ENCODE assay signal across 7 cellular contexts in the genomic region with DNA sequence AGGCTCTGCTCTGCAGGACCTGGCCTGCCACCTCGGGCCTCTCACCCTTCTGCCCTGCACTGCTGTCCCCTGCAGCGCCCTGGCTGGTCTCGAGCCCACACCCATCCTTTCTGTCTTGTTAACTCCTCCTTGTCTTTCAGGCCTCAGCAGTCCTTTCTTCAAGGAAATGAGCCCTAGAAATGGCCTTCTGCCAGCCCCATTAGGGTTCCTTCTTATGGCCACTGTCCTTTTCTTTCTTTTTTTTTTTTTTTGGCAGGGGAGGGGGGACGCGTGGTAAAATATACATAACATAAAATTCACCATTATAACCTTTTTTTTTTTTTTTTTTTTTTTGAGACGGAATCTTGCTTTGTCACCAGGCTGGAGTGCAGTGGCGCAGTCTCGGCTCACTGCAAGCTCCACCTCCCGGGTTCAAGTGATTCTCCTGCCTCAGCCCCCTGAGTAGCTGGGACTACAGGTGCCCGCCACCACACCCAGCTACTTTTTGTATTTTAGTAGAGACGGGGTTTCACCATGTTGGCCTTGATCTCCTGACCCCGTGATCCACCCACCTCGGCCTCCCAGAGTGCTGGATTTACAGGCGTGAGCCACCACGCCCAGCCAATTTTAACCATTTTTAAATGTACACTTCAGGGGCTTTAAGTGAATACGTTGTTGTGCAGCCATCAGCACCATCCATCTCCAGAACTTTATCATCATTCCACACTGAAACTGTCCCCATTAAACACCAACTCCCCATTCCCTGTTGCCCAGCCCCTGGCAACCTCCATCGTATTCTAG. TPM values are rescaled to one million over a fixed set of nuclear protein-coding genes. Genes with fewer than 3 reads are reported as not detected.
DNase-seq lines count a peak whose midpoint lies in the region; ATAC-seq and TF ChIP-seq lines count a peak whose summit lies in the region.
"Not testable (repeated sequence)": the region's sequence is repeated elsewhere in the genome, so short reads cannot be mapped to it uniquely, and the experiment has no call there.
"Had no signal": no experiment of that assay in that cellular context is flagged by ENCODE, and none has a peak within 500 bp of the region (broad histone marks: within the 10 kb centered on the region; RNA-seq: fewer than 3 reads in every experiment).

No MANE protein-coding gene starts in this region.

- H3K4me3 Mint-ChIP-seq in CD8-positive, alpha-beta memory T cell: peak overlapping the region in 4 of 7 donors; percentile 8 to 61 (median 46)
- H3K4me3 Mint-ChIP-seq in T-helper 1 cell treated with Interleukin-12 subunit alpha and Interleukin-12 subunit beta and Interleukin-4 antibody, amounts not matched to agents 30 μg/mL and 1 μg/mL, for 36 hours: peak overlapping the region; percentile 14
- not testable (repeated sequence) for H3K4me3 Mint-ChIP-seq in activated naive CD4-positive, alpha-beta T cell treated with anti-CD3 and anti-CD28 coated beads, Interleukin-2, amount 10 ng/mL, durations not matched to agents 7 days and 5 days; glutamatergic neuron (ENCODE audit: unreplicated experiment)
- peak overlapping the region; percentile 40 for H3K4me3 Mint-ChIP-seq in natural killer cell treated with Interleukin-12 subunit alpha and Interleukin-12 subunit beta and Interleukin-15 and Interleukin-18, amount 100 ng/mL, for 72 hours

- not testable (repeated sequence) for H3K36me3 Mint-ChIP-seq in CD8-positive, alpha-beta memory T cell; T-helper 1 cell treated with Interleukin-12 subunit alpha and Interleukin-12 subunit beta and Interleukin-4 antibody, amounts not matched to agents 30 μg/mL and 1 μg/mL, for 36 hours (ENCODE audit: low read depth); activated naive CD4-positive, alpha-beta T cell treated with anti-CD3 and anti-CD28 coated beads, Interleukin-2, amount 10 ng/mL, durations not matched to agents 7 days and 5 days; glutamatergic neuron (ENCODE audit: unreplicated experiment); natural killer cell treated with Interleukin-12 subunit alpha and Interleukin-12 subunit beta and Interleukin-15 and Interleukin-18, amount 100 ng/mL, for 72 hours

- not testable (repeated sequence) for TF ChIP-seq POLR2A in tibial nerve (IDR thresholded peaks at IDR 0.05)

- H3K36me3 ChIP-seq in CD8-positive, alpha-beta memory T cell (ENCODE audit: insufficient read depth, low read length); tibial nerve: not testable (repeated sequence)

- TF ChIP-seq CTCF in glutamatergic neuron (IDR thresholded peaks at IDR 0.05; ENCODE audit: partially characterized antibody, unreplicated experiment); tibial nerve (IDR thresholded peaks at IDR 0.05): not testable (repeated sequence)

- H3K27me3 Mint-ChIP-seq in CD8-positive, alpha-beta memory T cell; T-helper 1 cell treated with Interleukin-12 subunit alpha and Interleukin-12 subunit beta and Interleukin-4 antibody, amounts not matched to agents 30 μg/mL and 1 μg/mL, for 36 hours (ENCODE audit: low read depth); activated naive CD4-positive, alpha-beta T cell treated with anti-CD3 and anti-CD28 coated beads, Interleukin-2, amount 10 ng/mL, durations not matched to agents 7 days and 5 days; glutamatergic neuron (ENCODE audit: unreplicated experiment); natural killer cell treated with Interleukin-12 subunit alpha and Interleukin-12 subunit beta and Interleukin-15 and Interleukin-18, amount 100 ng/mL, for 72 hours: not testable (repeated sequence)

- H3K27me3 ChIP-seq in CD8-positive, alpha-beta memory T cell (ENCODE audit: insufficient read depth, low read length, poor library complexity, severe bottlenecking); tibial nerve: not testable (repeated sequence)

- H3K4me1 ChIP-seq in CD8-positive, alpha-beta memory T cell (ENCODE audit: insufficient read depth, low read length): peaks cover 16% of the 10 kb centered on the region
- peaks cover 0 to 46% (median 31%) of the 10 kb centered on the region in 4 donors for H3K4me1 ChIP-seq in tibial nerve

- ATAC-seq in natural killer cell treated with Interleukin-12 subunit alpha and Interleukin-12 subunit beta and Interleukin-15 and Interleukin-18, amount 100 ng/mL, for 72 hours: not testable (repeated sequence)

- 75 to 77% methylated on average over 17 of the region's 17 CpGs for WGBS in tibial nerve, 2 donors

- H3K9me3 Mint-ChIP-seq in CD8-positive, alpha-beta memory T cell; T-helper 1 cell treated with Interleukin-12 subunit alpha and Interleukin-12 subunit beta and Interleukin-4 antibody, amounts not matched to agents 30 μg/mL and 1 μg/mL, for 36 hours; activated naive CD4-positive, alpha-beta T cell treated with anti-CD3 and anti-CD28 coated beads, Interleukin-2, amount 10 ng/mL, durations not matched to agents 7 days and 5 days; glutamatergic neuron (ENCODE audit: unreplicated experiment); natural killer cell treated with Interleukin-12 subunit alpha and Interleukin-12 subunit beta and Interleukin-15 and Interleukin-18, amount 100 ng/mL, for 72 hours: not testable (repeated sequence)

- peak overlapping the region; percentile 65 to 99 (median 92) for H3K27ac Mint-ChIP-seq in CD8-positive, alpha-beta memory T cell
- peak overlapping the region; percentile 94 for H3K27ac Mint-ChIP-seq in T-helper 1 cell treated with Interleukin-12 subunit alpha and Interleukin-12 subunit beta and Interleukin-4 antibody, amounts not matched to agents 30 μg/mL and 1 μg/mL, for 36 hours
- peak overlapping the region; percentile 91 for H3K27ac Mint-ChIP-seq in activated naive CD4-positive, alpha-beta T cell treated with anti-CD3 and anti-CD28 coated beads, Interleukin-2, amount 10 ng/mL, durations not matched to agents 7 days and 5 days
- H3K27ac Mint-ChIP-seq in glutamatergic neuron (ENCODE audit: unreplicated experiment): peak overlapping the region; percentile 34
- peak overlapping the region; percentile 59 to 88 for H3K27ac Mint-ChIP-seq in natural killer cell treated with Interleukin-12 subunit alpha and Interleukin-12 subunit beta and Interleukin-15 and Interleukin-18, amount 100 ng/mL, for 72 hours

- H3K9me3 ChIP-seq in CD8-positive, alpha-beta memory T cell (ENCODE audit: low read length); tibial nerve: not testable (repeated sequence)

- CTCF ChIA-PET in CD8-positive, alpha-beta memory T cell (lab: Charles Lee): interaction anchor here (1.0 to 2.3 kb wide), 5 partner anchors 8 to 112 kb away, joined by 5 to 12 read pairs (median 7); a partner anchor contains a TSS
- CTCF ChIA-PET in activated naive CD4-positive, alpha-beta T cell treated with anti-CD3 and anti-CD28 coated beads, Interleukin-2, amount 10 ng/mL, durations not matched to agents 7 days and 5 days (lab: Charles Lee): interaction anchor here (1.1 to 8.8 kb wide), 4 partner anchors 11 to 140 kb away, joined by 4 to 74 read pairs (median 6); a partner anchor contains a TSS

- H3K27ac ChIP-seq in CD8-positive, alpha-beta memory T cell (ENCODE audit: low read depth, low read length): peak overlapping the region; percentile 31
- peak overlapping the region in 3 of 4 donors; percentile 66 to 88 (median 79) for H3K27ac ChIP-seq in tibial nerve

- TF ChIP-seq EP300 in tibial nerve (IDR thresholded peaks at IDR 0.05): not testable (repeated sequence)

- DNase-seq in CD8-positive, alpha-beta memory T cell; activated naive CD4-positive, alpha-beta T cell treated with anti-CD3 and anti-CD28 coated beads, Interleukin-2, amount 10 ng/mL, durations not matched to agents 7 days and 5 days; glutamatergic neuron; natural killer cell treated with Interleukin-12 subunit alpha and Interleukin-12 subunit beta and Interleukin-15 and Interleukin-18, amount 100 ng/mL, for 72 hours (ENCODE audit: low spot score); tibial nerve (ENCODE audit: low spot score in 2 of 2): not testable (repeated sequence)

- peaks cover 22 to 30% (median 26%) of the 10 kb centered on the region in 3 donors for H3K4me1 Mint-ChIP-seq in CD8-positive, alpha-beta memory T cell
- peaks cover 30% of the 10 kb centered on the region for H3K4me1 Mint-ChIP-seq in T-helper 1 cell treated with Interleukin-12 subunit alpha and Interleukin-12 subunit beta and Interleukin-4 antibody, amounts not matched to agents 30 μg/mL and 1 μg/mL, for 36 hours (ENCODE audit: low read depth)
- H3K4me1 Mint-ChIP-seq in activated naive CD4-positive, alpha-beta T cell treated with anti-CD3 and anti-CD28 coated beads, Interleukin-2, amount 10 ng/mL, durations not matched to agents 7 days and 5 days: peaks cover 30% of the 10 kb centered on the region
- H3K4me1 Mint-ChIP-seq in glutamatergic neuron (ENCODE audit: low read depth, unreplicated experiment): not testable (repeated sequence)
- peaks cover 14 to 20% of the 10 kb centered on the region in 2 donors for H3K4me1 Mint-ChIP-seq in natural killer cell treated with Interleukin-12 subunit alpha and Interleukin-12 subunit beta and Interleukin-15 and Interleukin-18, amount 100 ng/mL, for 72 hours (ENCODE audit: low read depth in 2 of 2)

- not testable (repeated sequence) for H3K4me3 ChIP-seq in CD8-positive, alpha-beta memory T cell (ENCODE audit: low read length); tibial nerve

- POLR2A ChIA-PET in CD8-positive, alpha-beta memory T cell (lab: Charles Lee): interaction anchor here (1.1 to 1.6 kb wide), 4 partner anchors 8 to 12 kb away, joined by 3 to 12 read pairs (median 7); a partner anchor contains a TSS

RNA-seq across cellular contexts. Expression of a gene that starts 10.5 kb away (rescaled TPM):
- 10 to 100 TPM; 47.5 to 53.2 TPM for total RNA-seq in CD8-positive, alpha-beta memory T cell
- polyA plus RNA-seq in CD8-positive, alpha-beta memory T cell: 129 TPM
- 111 TPM for total RNA-seq in glutamatergic neuron (ENCODE audit: unreplicated experiment)
- 100 to 1,000 TPM in 1 of 2 donors, 10 to 100 TPM in 1; 73.8 to 101 TPM for total RNA-seq in natural killer cell treated with Interleukin-12 subunit alpha and Interleukin-12 subunit beta and Interleukin-15 and Interleukin-18, amount 100 ng/mL, for 72 hours
- 10 to 100 TPM; 63.5 to 79.7 (median 71.0) TPM for total RNA-seq in tibial nerve

RNA-seq across cellular contexts. Expression of a gene that starts 12.8 kb away (rescaled TPM):
- total RNA-seq in CD8-positive, alpha-beta memory T cell: 10 to 100 TPM; 12.6 to 14.1 TPM
- polyA plus RNA-seq in CD8-positive, alpha-beta memory T cell: 17.6 TPM
- total RNA-seq in glutamatergic neuron (ENCODE audit: unreplicated experiment) (2.1 TPM), tibial nerve (10 to 100 TPM; 47.4 to 79.0 (median 57.0) TPM)
- total RNA-seq in natural killer cell treated with Interleukin-12 subunit alpha and Interleukin-12 subunit beta and Interleukin-15 and Interleukin-18, amount 100 ng/mL, for 72 hours: 1 to 10 TPM; 1.6 to 2.1 TPM

RNA-seq across cellular contexts. Expression of a gene that starts 21.4 kb away (rescaled TPM):
- total RNA-seq in CD8-positive, alpha-beta memory T cell: 100 to 1,000 TPM; 143 to 154 TPM
- polyA plus RNA-seq in CD8-positive, alpha-beta memory T cell: 90.3 TPM
- total RNA-seq in glutamatergic neuron (ENCODE audit: unreplicated experiment): 2.4 TPM
- 100 to 1,000 TPM; 270 to 289 TPM for total RNA-seq in natural killer cell treated with Interleukin-12 subunit alpha and Interleukin-12 subunit beta and Interleukin-15 and Interleukin-18, amount 100 ng/mL, for 72 hours
- 10 to 100 TPM; 10.5 to 53.1 (median 22.6) TPM for total RNA-seq in tibial nerve
- total RNA-seq: SJSA1 had no signal

RNA-seq across cellular contexts. Expression of a gene that starts 31.2 kb away (rescaled TPM):
- 10 to 100 TPM; 34.9 to 35.4 TPM for total RNA-seq in CD8-positive, alpha-beta memory T cell
- 28.1 TPM for polyA plus RNA-seq in CD8-positive, alpha-beta memory T cell
- total RNA-seq in glutamatergic neuron (ENCODE audit: unreplicated experiment) (24.3 TPM), tibial nerve (10 to 100 TPM; 40.2 to 68.1 (median 41.5) TPM)
- total RNA-seq in natural killer cell treated with Interleukin-12 subunit alpha and Interleukin-12 subunit beta and Interleukin-15 and Interleukin-18, amount 100 ng/mL, for 72 hours: 10 to 100 TPM; 17.2 to 42.1 TPM

RNA-seq across cellular contexts. Expression of a gene that starts 39.1 kb away (rescaled TPM):
- 100 to 1,000 TPM; 171 to 180 TPM for total RNA-seq in CD8-positive, alpha-beta memory T cell
- polyA plus RNA-seq in CD8-positive, alpha-beta memory T cell: 73.1 TPM
- total RNA-seq in glutamatergic neuron (ENCODE audit: unreplicated experiment) (133 TPM), tibial nerve (100 to 1,000 TPM in 1 of 4 donors, 10 to 100 TPM in 3; 56.8 to 118 (median 76.2) TPM)
- 100 to 1,000 TPM; 117 to 174 TPM for total RNA-seq in natural killer cell treated with Interleukin-12 subunit alpha and Interleukin-12 subunit beta and Interleukin-15 and Interleukin-18, amount 100 ng/mL, for 72 hours

Comparison
In these comparisons a context has a peak if more than half of its experiments do, and no peak if none do; other contexts are left out.
1. H3K27ac Mint-ChIP-seq: peak in every context shown above with its lines; median percentile 94 in T-helper 1 cell treated with Interleukin-12 subunit alpha and Interleukin-12 subunit beta and Interleukin-4 antibody, amounts not matched to agents 30 μg/mL and 1 μg/mL, for 36 hours; 92 in CD8-positive, alpha-beta memory T cell; 91 in activated naive CD4-positive, alpha-beta T cell treated with anti-CD3 and anti-CD28 coated beads, Interleukin-2, amount 10 ng/mL, durations not matched to agents 7 days and 5 days; 74 in natural killer cell treated with Interleukin-12 subunit alpha and Interleukin-12 subunit beta and Interleukin-15 and Interleukin-18, amount 100 ng/mL, for 72 hours; 34 in glutamatergic neuron.